Comparison of ENCODE assay signal across 8 cellular contexts in the genomic region with DNA sequence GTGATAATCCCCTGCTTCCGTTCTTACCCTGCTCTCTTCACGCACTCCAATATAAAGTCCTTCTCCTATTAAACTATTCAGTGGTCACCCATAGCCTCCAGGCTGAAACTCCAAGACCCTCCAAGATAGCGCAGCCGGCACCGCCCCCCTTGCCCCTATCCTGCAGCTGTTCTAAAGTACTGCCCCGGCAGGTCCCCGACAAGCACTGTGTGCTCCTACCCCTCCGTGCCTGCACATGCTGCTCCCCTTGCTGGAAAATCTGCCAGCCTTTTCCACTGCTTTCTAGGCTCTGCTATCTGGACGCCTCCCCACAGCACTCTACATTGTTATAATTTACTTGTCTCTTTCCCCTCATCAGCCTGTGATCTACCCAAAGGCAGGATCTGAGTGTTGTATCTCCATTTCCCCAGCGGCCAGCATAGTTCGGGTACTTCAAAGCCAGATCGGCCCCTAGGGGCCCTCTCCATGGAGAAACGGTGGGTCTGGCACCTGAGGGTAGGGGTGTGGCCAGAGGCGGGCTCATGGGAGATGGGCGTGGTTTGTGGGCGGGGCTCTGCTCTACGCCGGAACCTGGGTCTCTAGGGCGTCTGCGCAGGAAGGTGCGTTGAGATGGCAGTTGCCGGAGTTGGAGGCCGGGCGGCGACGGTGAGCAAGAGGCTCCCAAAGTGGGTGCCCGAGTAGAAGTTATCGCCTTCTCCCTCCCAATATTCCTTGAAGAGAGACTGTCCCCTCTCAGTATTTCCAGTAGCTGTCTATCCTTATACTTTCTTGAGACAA.
DNase-seq lines count a peak whose midpoint lies in the region; ATAC-seq and TF ChIP-seq lines count a peak whose summit lies in the region.

No MANE protein-coding gene starts in this region.

- H3K36me3 ChIP-seq in DOHH2 (ENCODE audit: control insufficient read depth, low read length): no peaks in the 10 kb centered on the region

- no peaks in the 10 kb centered on the region for H3K36me3 Mint-ChIP-seq in glutamatergic neuron (ENCODE audit: unreplicated experiment)

- DNase-seq in activated CD8-positive, alpha-beta memory T cell treated with anti-CD3 and anti-CD28 coated beads, Interleukin-2, amount 50 U/mL, for 4 hours: peak; percentile 32
- peak; percentile 57 for DNase-seq in glutamatergic neuron
- no peak for DNase-seq in retinal pigment epithelial cell (ENCODE audit: low read depth)
- DNase-seq in HCEC 1CT: no peak
- no peak for DNase-seq in NCI-H526 (lab: John Stamatoyannopoulos, UW)

- no peaks in the 10 kb centered on the region for H4K20me1 ChIP-seq in DOHH2 (ENCODE audit: control insufficient read depth, insufficient read depth, low read depth, low read length)

- no peaks in the 10 kb centered on the region for H3K4me1 ChIP-seq in DOHH2 (ENCODE audit: control insufficient read depth, low read length)

- H3K9me3 ChIP-seq in DOHH2 (ENCODE audit: control insufficient read depth, insufficient read depth, low read length): no peaks in the 10 kb centered on the region

- H3K79me2 ChIP-seq in DOHH2 (ENCODE audit: control insufficient read depth, low read length): no peaks in the 10 kb centered on the region

- no peak overlapping the region for H3K27ac ChIP-seq in DOHH2 (ENCODE audit: low read depth, low read length)

- H3K4me3 Mint-ChIP-seq in glutamatergic neuron (ENCODE audit: unreplicated experiment): peak overlapping the region; percentile 31

- no peaks in the 10 kb centered on the region for H3F3A ChIP-seq in DOHH2 (ENCODE audit: control insufficient read depth, insufficient read depth)

- no peaks in the 10 kb centered on the region for H3K27me3 Mint-ChIP-seq in glutamatergic neuron (ENCODE audit: unreplicated experiment)

- ATAC-seq in GM21619 (IDR thresholded peaks at IDR 0.05; ENCODE audit: unreplicated experiment) (no peak), GM21526 (IDR thresholded peaks at IDR 0.05; ENCODE audit: low FRiP score, unreplicated experiment) (no peak)

- no peaks in the 10 kb centered on the region for H3K27me3 ChIP-seq in DOHH2 (ENCODE audit: control insufficient read depth, low read length)

- H3K4me2 ChIP-seq in DOHH2 (ENCODE audit: low read length): 0 out of 2 replicates have a peak overlapping the region, but pooled peaks have one; percentile 12

- no peaks in the 10 kb centered on the region for H3K9me3 Mint-ChIP-seq in glutamatergic neuron (ENCODE audit: unreplicated experiment)

- no peaks in the 10 kb centered on the region for H3K9me2 ChIP-seq in DOHH2 (replicated peaks; ENCODE audit: control insufficient read depth, low read length)

- H3K27ac Mint-ChIP-seq in glutamatergic neuron (ENCODE audit: unreplicated experiment): no peak overlapping the region

- H3K4me1 Mint-ChIP-seq in glutamatergic neuron (ENCODE audit: low read depth, unreplicated experiment): peaks cover 3% of the 10 kb centered on the region

- TF ChIP-seq CTCF in DOHH2 (IDR thresholded peaks at IDR 0.05; ENCODE audit: low read depth, low read length, poor library complexity, severe bottlenecking): no peak
- no peak for TF ChIP-seq CTCF in glutamatergic neuron (IDR thresholded peaks at IDR 0.05; ENCODE audit: partially characterized antibody, unreplicated experiment)
- peak; percentile 13 for TF ChIP-seq CTCF in retinal pigment epithelial cell (conservative IDR thresholded peaks at IDR 0.05; ENCODE audit: low read depth, low read length)

- no peak overlapping the region for H3K4me3 ChIP-seq in DOHH2 (ENCODE audit: low read length)
- H3K4me3 ChIP-seq in retinal pigment epithelial cell (ENCODE audit: low read length): peak overlapping the region; percentile 57

Comparison
In these comparisons a context has a peak if more than half of its experiments do, and no peak if none do; other contexts are left out.
1. DNase-seq: peak in activated CD8-positive, alpha-beta memory T cell treated with anti-CD3 and anti-CD28 coated beads, Interleukin-2, amount 50 U/mL, for 4 hours (single experiment) and glutamatergic neuron (single experiment); none in retinal pigment epithelial cell (single experiment), HCEC 1CT (single experiment) and NCI-H526 (0 of 2).